In genomic region chr10:87084291-87084782, GRCh38 we compare ENCODE assay signal across 8 cellular contexts. TPM values are rescaled to one million over a fixed set of nuclear protein-coding genes. Genes with fewer than 3 reads are reported as not detected.
DNase-seq lines count a peak whose midpoint lies in the region; ATAC-seq and TF ChIP-seq lines count a peak whose summit lies in the region.
"Not testable (repeated sequence)": the region's sequence is repeated elsewhere in the genome, so short reads cannot be mapped to it uniquely, and the experiment has no call there.

No MANE protein-coding gene starts in this region.

- not testable (repeated sequence) for H3K27me3 Mint-ChIP-seq in activated CD4-positive, alpha-beta T cell treated with anti-CD3 and anti-CD28 coated beads, Interleukin-2, amount 10 ng/mL, durations not matched to agents 24 days and 14 days; natural killer cell treated with Interleukin-12 subunit alpha and Interleukin-12 subunit beta and Interleukin-15 and Interleukin-18, amount 100 ng/mL, for 72 hours

- H3K27ac ChIP-seq in uterus: peak overlapping the region; percentile 1 to 20

- peaks cover 40% of the 10 kb centered on the region for H3K36me3 Mint-ChIP-seq in activated CD4-positive, alpha-beta T cell treated with anti-CD3 and anti-CD28 coated beads, Interleukin-2, amount 10 ng/mL, durations not matched to agents 24 days and 14 days (ENCODE audit: low read depth)
- not testable (repeated sequence) for H3K36me3 Mint-ChIP-seq in natural killer cell treated with Interleukin-12 subunit alpha and Interleukin-12 subunit beta and Interleukin-15 and Interleukin-18, amount 100 ng/mL, for 72 hours

- not testable (repeated sequence) for H3K36me3 ChIP-seq in uterus

- peak overlapping the region; percentile 73 for H3K4me3 Mint-ChIP-seq in activated CD4-positive, alpha-beta T cell treated with anti-CD3 and anti-CD28 coated beads, Interleukin-2, amount 10 ng/mL, durations not matched to agents 24 days and 14 days
- peak overlapping the region; percentile 81 for H3K4me3 Mint-ChIP-seq in natural killer cell treated with Interleukin-12 subunit alpha and Interleukin-12 subunit beta and Interleukin-15 and Interleukin-18, amount 100 ng/mL, for 72 hours

- H3K9me3 ChIP-seq in uterus: not testable (repeated sequence)

- not testable (repeated sequence) for TF ChIP-seq CTCF in cardiac fibroblast (IDR thresholded peaks at IDR 0.05; ENCODE audit: low read depth, low read length); uterus (IDR thresholded peaks at IDR 0.05)

- intact Hi-C loops in activated CD4-positive, alpha-beta T cell treated with anti-CD3 and anti-CD28 coated beads, Interleukin-2, amount 10 ng/mL, durations not matched to agents 24 days and 14 days (cut with micrococcal nuclease): loop anchor here (1.0 kb wide), 1 partner anchor 10 kb away; the partner anchor contains the start of gene GLUD1
- intact Hi-C loops in Right ventricle myocardium superior (cut with DNase I); uterus (cut with DNase I; ENCODE audit: low total_unique reads): not testable (repeated sequence)

- not testable (repeated sequence) for H3K9me3 Mint-ChIP-seq in activated CD4-positive, alpha-beta T cell treated with anti-CD3 and anti-CD28 coated beads, Interleukin-2, amount 10 ng/mL, durations not matched to agents 24 days and 14 days; natural killer cell treated with Interleukin-12 subunit alpha and Interleukin-12 subunit beta and Interleukin-15 and Interleukin-18, amount 100 ng/mL, for 72 hours

- not testable (repeated sequence) for H3K27me3 ChIP-seq in uterus

- H3K4me1 ChIP-seq in uterus: not testable (repeated sequence)

- not testable (repeated sequence) for H3K4me3 ChIP-seq in cardiac fibroblast (replicated peaks in 1 of 2; ENCODE audit: low read depth in 2 of 2, low read length in 2 of 2); uterus

- peaks cover 49% of the 10 kb centered on the region for H3K4me1 Mint-ChIP-seq in activated CD4-positive, alpha-beta T cell treated with anti-CD3 and anti-CD28 coated beads, Interleukin-2, amount 10 ng/mL, durations not matched to agents 24 days and 14 days
- H3K4me1 Mint-ChIP-seq in natural killer cell treated with Interleukin-12 subunit alpha and Interleukin-12 subunit beta and Interleukin-15 and Interleukin-18, amount 100 ng/mL, for 72 hours (ENCODE audit: low read depth in 2 of 2): peaks cover 54 to 63% of the 10 kb centered on the region in 2 donors

- TF ChIP-seq POLR2A in uterus (IDR thresholded peaks at IDR 0.05): not testable (repeated sequence)

- H3K27ac Mint-ChIP-seq in activated CD4-positive, alpha-beta T cell treated with anti-CD3 and anti-CD28 coated beads, Interleukin-2, amount 10 ng/mL, durations not matched to agents 24 days and 14 days: peak overlapping the region; percentile 94
- H3K27ac Mint-ChIP-seq in natural killer cell treated with Interleukin-12 subunit alpha and Interleukin-12 subunit beta and Interleukin-15 and Interleukin-18, amount 100 ng/mL, for 72 hours: peak overlapping the region; percentile 92 to 96

- ATAC-seq in HG03575 (IDR thresholded peaks at IDR 0.05; ENCODE audit: extremely low read depth, insufficient number of reproducible peaks, low FRiP score, unreplicated experiment) (peak; percentile 54), Right ventricle myocardium superior (ENCODE audit: poor library complexity) (peak; percentile 11)
- ATAC-seq in natural killer cell treated with Interleukin-12 subunit alpha and Interleukin-12 subunit beta and Interleukin-15 and Interleukin-18, amount 100 ng/mL, for 72 hours: peak; percentile 86 to 89

- DNase-seq in GM03348 (ENCODE audit: low spot score) (peak; percentile 19), HCEC 1CT (peak; percentile 92), cardiac fibroblast (ENCODE audit: low read depth in 2 of 2) (peak; percentile 53 to 87)
- DNase-seq in activated CD4-positive, alpha-beta T cell treated with anti-CD3 and anti-CD28 coated beads, Interleukin-2, amount 10 ng/mL, durations not matched to agents 24 days and 14 days; Right ventricle myocardium superior; natural killer cell treated with Interleukin-12 subunit alpha and Interleukin-12 subunit beta and Interleukin-15 and Interleukin-18, amount 100 ng/mL, for 72 hours (ENCODE audit: low spot score); uterus: not testable (repeated sequence)

RNA-seq across cellular contexts. Expression of gene GLUD1, which starts 10.3 kb away (rescaled TPM):
- total RNA-seq in activated CD4-positive, alpha-beta T cell treated with anti-CD3 and anti-CD28 coated beads, Interleukin-2, amount 10 ng/mL, durations not matched to agents 24 days and 14 days: 112 and 114 TPM in 2 replicates
- total RNA-seq in Right ventricle myocardium superior (101 TPM), uterus (100 to 1,000 TPM; 115 to 189 (median 125) TPM)
- total RNA-seq in natural killer cell treated with Interleukin-12 subunit alpha and Interleukin-12 subunit beta and Interleukin-15 and Interleukin-18, amount 100 ng/mL, for 72 hours: 100 to 1,000 TPM; 111 to 120 TPM

RNA-seq across cellular contexts. Expression of gene SHLD2, which starts 10.7 kb away (rescaled TPM):
- 38.9 and 42.2 TPM in 2 replicates for total RNA-seq in activated CD4-positive, alpha-beta T cell treated with anti-CD3 and anti-CD28 coated beads, Interleukin-2, amount 10 ng/mL, durations not matched to agents 24 days and 14 days
- 9.6 TPM for total RNA-seq in Right ventricle myocardium superior
- 10 to 100 TPM; 19.2 to 43.3 TPM for total RNA-seq in natural killer cell treated with Interleukin-12 subunit alpha and Interleukin-12 subunit beta and Interleukin-15 and Interleukin-18, amount 100 ng/mL, for 72 hours
- total RNA-seq in uterus: 10 to 100 TPM; 17.1 to 61.6 (median 30.2) TPM

Comparison
In these comparisons a context has a peak if more than half of its experiments do, and no peak if none do; other contexts are left out.
1. ATAC-seq: peak in every context shown above with its lines; median percentile 88 in natural killer cell treated with Interleukin-12 subunit alpha and Interleukin-12 subunit beta and Interleukin-15 and Interleukin-18, amount 100 ng/mL, for 72 hours; 54 in HG03575; 11 in Right ventricle myocardium superior.